Comparison of ENCODE assay signal across 36 cellular contexts in the genomic region with DNA sequence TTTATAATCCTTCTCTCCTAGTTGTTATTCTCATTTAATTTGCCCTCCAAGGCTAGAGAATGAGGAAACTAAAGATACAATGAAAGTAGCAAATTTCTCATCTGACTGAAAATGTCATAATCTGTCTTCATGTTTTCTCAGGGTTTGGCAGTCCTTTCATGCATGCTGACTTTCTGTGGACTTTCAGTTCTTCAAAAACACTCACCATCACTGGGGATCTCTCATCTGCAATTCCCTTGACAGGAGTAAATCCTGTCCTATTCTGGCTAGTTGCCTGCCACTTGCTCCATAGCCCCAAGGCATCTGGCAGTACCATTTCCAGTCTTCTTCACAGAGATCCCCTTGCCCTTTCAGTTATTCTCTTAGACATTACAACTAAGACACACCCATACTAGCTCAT.
"Had no signal": no experiment of that assay in that cellular context is flagged by ENCODE, and none has a peak within 500 bp of the region (broad histone marks: within the 10 kb centered on the region; RNA-seq: fewer than 3 reads in every experiment).

No MANE protein-coding gene starts in this region.

- H3K4me3 ChIP-seq: cardiac muscle cell had no signal

- H3K36me3 Mint-ChIP-seq: activated CD8-positive, alpha-beta memory T cell treated with anti-CD3 and anti-CD28 coated beads, Interleukin-2, amount 10 ng/mL, durations not matched to agents 7 days and 5 days; activated naive CD4-positive, alpha-beta T cell treated with anti-CD3 and anti-CD28 coated beads, Interleukin-2, amount 10 ng/mL, durations not matched to agents 7 days and 5 days; activated naive CD8-positive, alpha-beta T cell had no signal

- H3K36me3 ChIP-seq: brain microvascular endothelial cell, cardiac muscle cell, WERI-Rb-1 had no signal

- H3K27ac ChIP-seq: brain microvascular endothelial cell, cardiac muscle cell, WERI-Rb-1 had no signal

- H3K4me3 Mint-ChIP-seq: activated CD4-positive, alpha-beta memory T cell treated with anti-CD3 and anti-CD28 coated beads, Interleukin-2, amount 10 ng/mL, durations not matched to agents 7 days and 5 days; activated CD8-positive, alpha-beta memory T cell treated with anti-CD3 and anti-CD28 coated beads, Interleukin-2, amount 10 ng/mL, durations not matched to agents 7 days and 5 days; activated naive CD4-positive, alpha-beta T cell treated with anti-CD3 and anti-CD28 coated beads, Interleukin-2, amount 10 ng/mL, durations not matched to agents 7 days and 5 days; activated naive CD8-positive, alpha-beta T cell; activated naive CD8-positive, alpha-beta T cell treated with anti-CD3 and anti-CD28 coated beads, Interleukin-2, amount 50 U/mL, for 24 hours; central memory CD8-positive, alpha-beta T cell had no signal

- H3K27ac Mint-ChIP-seq: activated CD4-positive, alpha-beta memory T cell treated with anti-CD3 and anti-CD28 coated beads, Interleukin-2, amount 10 ng/mL, durations not matched to agents 7 days and 5 days; activated CD8-positive, alpha-beta memory T cell treated with anti-CD3 and anti-CD28 coated beads, Interleukin-2, amount 10 ng/mL, durations not matched to agents 7 days and 5 days; activated naive CD4-positive, alpha-beta T cell treated with anti-CD3 and anti-CD28 coated beads, Interleukin-2, amount 10 ng/mL, durations not matched to agents 7 days and 5 days; activated naive CD8-positive, alpha-beta T cell; activated naive CD8-positive, alpha-beta T cell treated with anti-CD3 and anti-CD28 coated beads, Interleukin-2, amount 50 U/mL, for 24 hours had no signal

- H3K27me3 Mint-ChIP-seq: activated CD4-positive, alpha-beta memory T cell treated with anti-CD3 and anti-CD28 coated beads, Interleukin-2, amount 10 ng/mL, durations not matched to agents 7 days and 5 days; activated CD8-positive, alpha-beta memory T cell treated with anti-CD3 and anti-CD28 coated beads, Interleukin-2, amount 10 ng/mL, durations not matched to agents 7 days and 5 days; activated naive CD4-positive, alpha-beta T cell treated with anti-CD3 and anti-CD28 coated beads, Interleukin-2, amount 10 ng/mL, durations not matched to agents 7 days and 5 days; activated naive CD8-positive, alpha-beta T cell; activated naive CD8-positive, alpha-beta T cell treated with anti-CD3 and anti-CD28 coated beads, Interleukin-2, amount 50 U/mL, for 24 hours; central memory CD8-positive, alpha-beta T cell had no signal

- H3K9me3 Mint-ChIP-seq: activated CD4-positive, alpha-beta memory T cell treated with anti-CD3 and anti-CD28 coated beads, Interleukin-2, amount 10 ng/mL, durations not matched to agents 7 days and 5 days; activated naive CD4-positive, alpha-beta T cell treated with anti-CD3 and anti-CD28 coated beads, Interleukin-2, amount 10 ng/mL, durations not matched to agents 7 days and 5 days; activated naive CD8-positive, alpha-beta T cell treated with anti-CD3 and anti-CD28 coated beads, Interleukin-2, amount 50 U/mL, for 24 hours had no signal

- H3K4me1 Mint-ChIP-seq: activated CD4-positive, alpha-beta memory T cell treated with anti-CD3 and anti-CD28 coated beads, Interleukin-2, amount 10 ng/mL, durations not matched to agents 7 days and 5 days; activated CD8-positive, alpha-beta memory T cell treated with anti-CD3 and anti-CD28 coated beads, Interleukin-2, amount 10 ng/mL, durations not matched to agents 7 days and 5 days; activated naive CD4-positive, alpha-beta T cell treated with anti-CD3 and anti-CD28 coated beads, Interleukin-2, amount 10 ng/mL, durations not matched to agents 7 days and 5 days; activated naive CD8-positive, alpha-beta T cell treated with anti-CD3 and anti-CD28 coated beads, Interleukin-2, amount 50 U/mL, for 24 hours; central memory CD8-positive, alpha-beta T cell had no signal

- ATAC-seq: activated CD8-positive, alpha-beta memory T cell treated with anti-CD3 and anti-CD28 coated beads, Interleukin-2, amount 10 ng/mL, durations not matched to agents 7 days and 5 days; activated naive CD8-positive, alpha-beta T cell treated with anti-CD3 and anti-CD28 coated beads, Interleukin-2, amount 50 U/mL, for 24 hours had no signal

- DNase-seq: activated CD4-positive, alpha-beta memory T cell treated with anti-CD3 and anti-CD28 coated beads, Interleukin-2, amount 10 ng/mL, durations not matched to agents 7 days and 5 days; activated CD4-positive, alpha-beta T cell treated with anti-CD3 and anti-CD28 coated beads for 1 hour; activated CD4-positive, alpha-beta T cell treated with anti-CD3 and anti-CD28 coated beads for 48 hours; activated CD4-positive, CD25-positive, alpha-beta regulatory T cell; activated CD8-positive, alpha-beta memory T cell treated with anti-CD3 and anti-CD28 coated beads for 24 hours; activated CD8-positive, alpha-beta memory T cell treated with anti-CD3 and anti-CD28 coated beads, Interleukin-2, amount 10 ng/mL, durations not matched to agents 7 days and 5 days; activated CD8-positive, alpha-beta memory T cell treated with anti-CD3 and anti-CD28 coated beads, Interleukin-2, amount 50 U/mL, for 48 hours; activated effector memory CD4-positive, alpha-beta T cell treated with Interleukin-2 at 50 U/mL for 16 hours; activated naive CD4-positive, alpha-beta T cell treated with anti-CD3 and anti-CD28 coated beads, Interleukin-2, amount 10 ng/mL, durations not matched to agents 7 days and 5 days; activated naive CD8-positive, alpha-beta T cell treated with anti-CD3 and anti-CD28 coated beads, Interleukin-2, amount 50 U/mL, for 24 hours; activated T-cell treated with anti-CD3 and anti-CD28 coated beads, Interleukin-2, amount 50 U/mL, for 48 hours; anterior cingulate cortex; brain microvascular endothelial cell; Karpas-422; MM.1S; MV-4-11; NCI-H1092 treated with DMSO at 0.1 percent for 48 hours; NCI-H1417; NCI-H146; NCI-H187; NCI-H2029 treated with DMSO at 0.1 percent for 48 hours; NCI-H2107; NCI-H2171; NCI-H510A; NCI-H526; NCI-H748 treated with DMSO at 0.1 percent for 48 hours; OCI-M1; Right ventricle myocardium superior; SW 1271; T-helper 1 cell; T-helper 2 cell; T-helper 9 cell; WERI-Rb-1 had no signal

- H3K27me3 ChIP-seq: brain microvascular endothelial cell, cardiac muscle cell had no signal
